17 cellular contexts compared by ENCODE assay signal in genomic region chr2:98295275-98295674, GRCh38. TPM values are rescaled to one million over a fixed set of nuclear protein-coding genes. Genes with fewer than 3 reads are reported as not detected.
DNase-seq lines count a peak whose midpoint lies in the region; ATAC-seq and TF ChIP-seq lines count a peak whose summit lies in the region.
"Had no signal": no experiment of that assay in that cellular context is flagged by ENCODE, and none has a peak within 500 bp of the region (broad histone marks: within the 10 kb centered on the region; RNA-seq: fewer than 3 reads in every experiment).

No MANE protein-coding gene starts in this region.

- peaks cover 2% of the 10 kb centered on the region for H3K9me3 Mint-ChIP-seq in neural progenitor cell
- H3K9me3 Mint-ChIP-seq in activated CD4-positive, alpha-beta T cell treated with anti-CD3 and anti-CD28 coated beads for 36 hours (ENCODE audit: low read depth): no peaks in the 10 kb centered on the region

- H3K36me3 ChIP-seq in neural progenitor cell: no peaks in the 10 kb centered on the region

- peaks cover 15% of the 10 kb centered on the region for H3K4me1 ChIP-seq in neural progenitor cell

- intact Hi-C loops in activated CD4-positive, alpha-beta T cell treated with anti-CD3 and anti-CD28 coated beads for 36 hours (cut with DNase I, micrococcal nuclease): no loop called here

- no peak overlapping the region for H3K9ac ChIP-seq in neural progenitor cell

- no peaks in the 10 kb centered on the region for H3F3A ChIP-seq in neural progenitor cell (ENCODE audit: low read depth)

- H3K27ac Mint-ChIP-seq in neural progenitor cell: no peak overlapping the region
- H3K27ac Mint-ChIP-seq in activated CD4-positive, alpha-beta T cell treated with anti-CD3 and anti-CD28 coated beads for 36 hours: no peak overlapping the region
- H3K27ac Mint-ChIP-seq: CD14-positive monocyte had no signal

- H3K4me1 Mint-ChIP-seq in neural progenitor cell: peaks cover 24% of the 10 kb centered on the region
- H3K4me1 Mint-ChIP-seq in activated CD4-positive, alpha-beta T cell treated with anti-CD3 and anti-CD28 coated beads for 36 hours: no peaks in the 10 kb centered on the region
- H3K4me1 Mint-ChIP-seq: CD14-positive monocyte had no signal

- POLR2A ChIA-PET in activated CD4-positive, alpha-beta T cell treated with anti-CD3 and anti-CD28 coated beads for 36 hours (lab: Charles Lee): no interaction called here

- DNase-seq in NCI-H69 (lab: John Stamatoyannopoulos, UW) (peak; percentile 31), globus pallidus (ENCODE audit: low spot score) (peak; percentile 3), neural progenitor cell (ENCODE audit: low spot score) (no peak), NCI-H2196 treated with DMSO at 0.1 percent for 48 hours (lab: John Stamatoyannopoulos, UW; ENCODE audit: unreplicated experiment) (no peak)
- no peak for DNase-seq in activated CD4-positive, alpha-beta T cell treated with anti-CD3 and anti-CD28 coated beads for 36 hours
- DNase-seq: ACHN, KG1, NCI-H1105 treated with DMSO at 0.1 percent for 48 hours, NCI-H1694, NCI-H510A, NCI-H774, OCI-M1, RPMI8226, SIG-M5 had no signal

- H3K36me3 Mint-ChIP-seq in neural progenitor cell: no peaks in the 10 kb centered on the region
- no peaks in the 10 kb centered on the region for H3K36me3 Mint-ChIP-seq in activated CD4-positive, alpha-beta T cell treated with anti-CD3 and anti-CD28 coated beads for 36 hours (ENCODE audit: low read depth)
- H3K36me3 Mint-ChIP-seq: CD14-positive monocyte had no signal

- ATAC-seq in GM18907 (IDR thresholded peaks at IDR 0.05; ENCODE audit: unreplicated experiment) (no peak), GM18511 (IDR thresholded peaks at IDR 0.05; ENCODE audit: unreplicated experiment) (no peak)
- no peak for ATAC-seq in activated CD4-positive, alpha-beta T cell treated with anti-CD3 and anti-CD28 coated beads for 36 hours

- no peak overlapping the region for H3K4me2 ChIP-seq in neural progenitor cell

- no peak overlapping the region for H3K4me3 Mint-ChIP-seq in neural progenitor cell
- H3K4me3 Mint-ChIP-seq in activated CD4-positive, alpha-beta T cell treated with anti-CD3 and anti-CD28 coated beads for 36 hours: no peak overlapping the region

- H2AFZ ChIP-seq in neural progenitor cell (replicated peaks): peak overlapping the region; percentile 81

- TF ChIP-seq CTCF in neural progenitor cell (IDR thresholded peaks at IDR 0.05): no peak

- no peak overlapping the region for H3K4me3 ChIP-seq in neural progenitor cell

- H3K27ac ChIP-seq in neural progenitor cell: no peak overlapping the region

- no peaks in the 10 kb centered on the region for H3K79me2 ChIP-seq in neural progenitor cell (ENCODE audit: low read depth)

- H4K20me1 ChIP-seq in neural progenitor cell (ENCODE audit: low read depth): no peaks in the 10 kb centered on the region

- CTCF ChIA-PET in activated CD4-positive, alpha-beta T cell treated with anti-CD3 and anti-CD28 coated beads for 36 hours (lab: Charles Lee): no interaction called here

- no peaks in the 10 kb centered on the region for H3K27me3 ChIP-seq in neural progenitor cell

- no peaks in the 10 kb centered on the region for H3K9me3 ChIP-seq in neural progenitor cell (ENCODE audit: low read depth)

- H3K27me3 Mint-ChIP-seq in neural progenitor cell (ENCODE audit: insufficient read depth, low read depth): peaks cover 5% of the 10 kb centered on the region
- H3K27me3 Mint-ChIP-seq in activated CD4-positive, alpha-beta T cell treated with anti-CD3 and anti-CD28 coated beads for 36 hours: peaks cover 13% of the 10 kb centered on the region

RNA-seq across cellular contexts. Expression of gene CNGA3, which starts 51.0 kb away (rescaled TPM):
- not detected in 2 replicates for total RNA-seq in neural progenitor cell (ENCODE audit: low replicate concordance)
- not detected for total RNA-seq in activated CD4-positive, alpha-beta T cell treated with anti-CD3 and anti-CD28 coated beads for 36 hours

Comparison
In these comparisons a context has a peak if more than half of its experiments do, and no peak if none do; other contexts are left out.
1. DNase-seq: peak in NCI-H69 (single experiment) and globus pallidus (single experiment); none in neural progenitor cell (single experiment), NCI-H2196 treated with DMSO at 0.1 percent for 48 hours (single experiment) and activated CD4-positive, alpha-beta T cell treated with anti-CD3 and anti-CD28 coated beads for 36 hours (single experiment).